7 cellular contexts compared by ENCODE assay signal in genomic region chr5:60712950-60713349, GRCh38.
"Had no signal": no experiment of that assay in that cellular context is flagged by ENCODE, and none has a peak within 500 bp of the region (broad histone marks: within the 10 kb centered on the region; RNA-seq: fewer than 3 reads in every experiment).

No MANE protein-coding gene starts in this region.

- H3K4me2 ChIP-seq: KMS-11 had no signal

- H3K9ac ChIP-seq: KMS-11 had no signal

- ATAC-seq: HepG2 had no signal

- DNase-seq: IMR-90, KBM-7, KG1 had no signal

- FAIRE-seq: HepG2, HTR-8/SVneo had no signal

- H3K27ac ChIP-seq: HL-60, KMS-11 had no signal
